Comparison of ENCODE assay signal across 24 cellular contexts in genomic region chr5:64835266-64835665, GRCh38.
"Had no signal": no experiment of that assay in that cellular context is flagged by ENCODE, and none has a peak within 500 bp of the region (broad histone marks: within the 10 kb centered on the region; RNA-seq: fewer than 3 reads in every experiment).

No MANE protein-coding gene starts in this region.

- H3K27ac ChIP-seq: colonic mucosa, dorsolateral prefrontal cortex, epithelial cell of prostate, hepatocyte, lower lobe of right lung had no signal

- H3K4me3 ChIP-seq: colonic mucosa, dorsolateral prefrontal cortex, esophagus squamous epithelium, gastroesophageal sphincter, heart left ventricle, hepatocyte, lower lobe of right lung, mucosa of descending colon had no signal

- ATAC-seq: gastroesophageal sphincter, heart left ventricle, left colon, left lobe of liver, left ventricle myocardium superior, lower lobe of right lung, mucosa of descending colon had no signal

- DNase-seq: cerebellar nuclear complex; colonic mucosa; cortex of kidney; dorsolateral prefrontal cortex; effector CD4-positive, alpha-beta T cell; effector memory CD4-positive, alpha-beta T cell; erythroblast; esophagus squamous epithelium; foreskin fibroblast; heart left ventricle; hypothalamus; immature natural killer cell; islet precursor cell; kidney; kidney glomerular epithelial cell; left colon; left ventricle myocardium superior; lower lobe of right lung; mesenchymal stem cell; mucosa of descending colon had no signal

- H3K79me2 ChIP-seq: hepatocyte had no signal

- H3K4me2 ChIP-seq: hepatocyte had no signal

- H3K4me1 ChIP-seq: colonic mucosa, lower lobe of right lung had no signal

- H3K36me3 ChIP-seq: colonic mucosa, esophagus squamous epithelium, gastroesophageal sphincter, heart left ventricle, lower lobe of right lung had no signal

- H2AFZ ChIP-seq: hepatocyte had no signal

- H3K27me3 ChIP-seq: colonic mucosa, dorsolateral prefrontal cortex, esophagus squamous epithelium, gastroesophageal sphincter, heart left ventricle, hepatocyte had no signal

- H3K9me3 ChIP-seq: colonic mucosa, esophagus squamous epithelium, gastroesophageal sphincter, heart left ventricle, lower lobe of right lung, mucosa of descending colon had no signal
